In genomic region chr5:157431544-157432200, GRCh38 we compare ENCODE assay signal across 8 cellular contexts. TPM values are rescaled to one million over a fixed set of nuclear protein-coding genes. Genes with fewer than 3 reads are reported as not detected.
DNase-seq lines count a peak whose midpoint lies in the region; ATAC-seq lines count a peak whose summit lies in the region.

No MANE protein-coding gene starts in this region.

- H3K4me1 Mint-ChIP-seq in activated CD4-positive, alpha-beta memory T cell treated with anti-CD3 and anti-CD28 coated beads, Interleukin-2, amount 10 ng/mL, durations not matched to agents 7 days and 5 days: peaks cover 7% of the 10 kb centered on the region

- POLR2A ChIA-PET in activated CD4-positive, alpha-beta memory T cell treated with anti-CD3 and anti-CD28 coated beads, Interleukin-2, amount 10 ng/mL, durations not matched to agents 7 days and 5 days (lab: Charles Lee): interaction anchor here (1.3 to 2.1 kb wide), 2 partner anchors 286 to 312 kb away, joined by 5 to 10 read pairs; partner anchors contain the start of gene LSM11

- intact Hi-C loops in Right ventricle myocardium superior (cut with DNase I): loop anchor here (5.0 kb wide), 2 partner anchors 41 to 286 kb away; no protein-coding TSS in a partner anchor

- no peaks in the 10 kb centered on the region for H3K36me3 Mint-ChIP-seq in activated CD4-positive, alpha-beta memory T cell treated with anti-CD3 and anti-CD28 coated beads, Interleukin-2, amount 10 ng/mL, durations not matched to agents 7 days and 5 days (ENCODE audit: low read depth)

- ATAC-seq in HG02759 (IDR thresholded peaks at IDR 0.05; ENCODE audit: unreplicated experiment): peak; percentile 81
- ATAC-seq in Right ventricle myocardium superior (ENCODE audit: poor library complexity): peak; percentile 85

- peaks cover 4% of the 10 kb centered on the region for H3K9me3 Mint-ChIP-seq in activated CD4-positive, alpha-beta memory T cell treated with anti-CD3 and anti-CD28 coated beads, Interleukin-2, amount 10 ng/mL, durations not matched to agents 7 days and 5 days

- H3K27ac Mint-ChIP-seq in activated CD4-positive, alpha-beta memory T cell treated with anti-CD3 and anti-CD28 coated beads, Interleukin-2, amount 10 ng/mL, durations not matched to agents 7 days and 5 days: no peak overlapping the region

- peak; percentile 55 for DNase-seq in A172 (ENCODE audit: low spot score)
- DNase-seq in ELR (ENCODE audit: low read depth): peak; percentile 74
- DNase-seq in NCI-H2227 treated with DMSO at 0.1 percent for 48 hours (lab: John Stamatoyannopoulos, UW): peak; percentile 3
- DNase-seq in activated CD4-positive, alpha-beta memory T cell treated with anti-CD3 and anti-CD28 coated beads, Interleukin-2, amount 10 ng/mL, durations not matched to agents 7 days and 5 days: peak; percentile 26
- no peak for DNase-seq in Right ventricle myocardium superior
- DNase-seq in retina: peak; percentile 51
- DNase-seq in cortex of kidney (lab: John Stamatoyannopoulos, UW): no peak

- CTCF ChIA-PET in activated CD4-positive, alpha-beta memory T cell treated with anti-CD3 and anti-CD28 coated beads, Interleukin-2, amount 10 ng/mL, durations not matched to agents 7 days and 5 days (lab: Charles Lee): interaction anchor here (0.6 to 5.6 kb wide), 29 partner anchors 9 to 337 kb away, joined by 3 to 84 read pairs (median 5); partner anchors contain the start of genes LSM11, NIPAL4 and THG1L

- peaks cover 13% of the 10 kb centered on the region for H3K27me3 Mint-ChIP-seq in activated CD4-positive, alpha-beta memory T cell treated with anti-CD3 and anti-CD28 coated beads, Interleukin-2, amount 10 ng/mL, durations not matched to agents 7 days and 5 days

- H3K4me3 Mint-ChIP-seq in activated CD4-positive, alpha-beta memory T cell treated with anti-CD3 and anti-CD28 coated beads, Interleukin-2, amount 10 ng/mL, durations not matched to agents 7 days and 5 days: no peak overlapping the region

RNA-seq across cellular contexts. Expression of gene NIPAL4, which starts 28.3 kb away (rescaled TPM):
- 1.2 and 1.5 TPM in 2 replicates for total RNA-seq in A172 (2014; rRNA removed; shearing (Covaris generic))
- total RNA-seq in activated CD4-positive, alpha-beta memory T cell treated with anti-CD3 and anti-CD28 coated beads, Interleukin-2, amount 10 ng/mL, durations not matched to agents 7 days and 5 days: under 1 TPM; 0.05 to 0.10 TPM
- total RNA-seq in Right ventricle myocardium superior: not detected

Comparison
In these comparisons a context has a peak if more than half of its experiments do, and no peak if none do; other contexts are left out.
1. DNase-seq: peak in A172 (single experiment), ELR (single experiment), NCI-H2227 treated with DMSO at 0.1 percent for 48 hours (single experiment), activated CD4-positive, alpha-beta memory T cell treated with anti-CD3 and anti-CD28 coated beads, Interleukin-2, amount 10 ng/mL, durations not matched to agents 7 days and 5 days (single experiment) and retina (single experiment); none in Right ventricle myocardium superior (single experiment) and cortex of kidney (single experiment).